ENCODE assay signal across 28 cellular contexts in the genomic region with DNA sequence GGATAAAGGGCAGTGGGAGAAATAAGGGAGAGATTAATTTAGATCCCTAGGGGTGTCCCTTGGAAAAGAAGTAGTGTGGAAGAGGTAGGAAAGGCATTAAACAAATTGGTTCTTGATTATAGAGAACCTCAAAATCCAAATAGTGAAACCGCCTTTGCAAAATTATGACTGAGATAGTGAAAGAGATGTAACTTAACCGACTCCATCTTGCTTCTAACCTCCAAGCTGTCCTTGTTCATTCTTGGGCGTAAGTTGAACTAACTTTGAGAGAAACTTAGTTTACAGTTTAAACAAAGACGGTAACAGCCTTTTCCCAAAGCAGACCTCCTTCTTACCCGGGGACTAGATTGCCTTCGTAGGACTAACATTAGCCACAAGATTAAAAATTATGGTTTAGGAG.
"Had no signal": no experiment of that assay in that cellular context is flagged by ENCODE, and none has a peak within 500 bp of the region (broad histone marks: within the 10 kb centered on the region; RNA-seq: fewer than 3 reads in every experiment).

No MANE protein-coding gene starts in this region.

- H3K4me3 ChIP-seq: colonic mucosa, esophagus squamous epithelium, gastrocnemius medialis, heart right ventricle, left lung, lower lobe of right lung, mucosa of descending colon had no signal

- H3K9me3 ChIP-seq: colonic mucosa, esophagus squamous epithelium, gastrocnemius medialis, heart right ventricle, left lung, lower lobe of right lung, mucosa of descending colon had no signal

- H3K27ac ChIP-seq: colonic mucosa, epithelial cell of prostate, esophagus squamous epithelium, gastrocnemius medialis, heart right ventricle, left lung, lower lobe of right lung had no signal

- H3K4me3 Mint-ChIP-seq: dendritic cell treated with granulocyte-macrophage colony-stimulating factor and Interleukin-4, amounts not matched to agents 40 ng/mL and 50 ng/mL, for 4 days; effector memory CD8-positive, alpha-beta T cell; endodermal cell; mesothelial cell of epicardium had no signal

- H3K4me1 Mint-ChIP-seq: endodermal cell had no signal

- H3K27me3 ChIP-seq: colonic mucosa, left lung had no signal

- DNase-seq: colonic mucosa; cortex of kidney; effector CD8-positive, alpha-beta T cell; effector memory CD8-positive, alpha-beta T cell; endodermal cell; erythroblast; esophagus squamous epithelium; foreskin fibroblast; foreskin melanocyte; gastrocnemius medialis; glutamatergic neuron; head of caudate nucleus; heart right ventricle; hippocampal formation; left cardiac atrium; left lung; left ventricle myocardium superior; lower lobe of right lung; mesenchymal stem cell; mucosa of descending colon; naive B cell had no signal

- H3K36me3 ChIP-seq: colonic mucosa, esophagus squamous epithelium, gastrocnemius medialis, heart right ventricle, left lung, lower lobe of right lung had no signal

- ATAC-seq: effector memory CD8-positive, alpha-beta T cell; esophagus mucosa; gastrocnemius medialis; heart right ventricle; left cardiac atrium; left lung; left ventricle myocardium superior; lower lobe of right lung; mucosa of descending colon had no signal

- H3K9me3 Mint-ChIP-seq: dendritic cell treated with granulocyte-macrophage colony-stimulating factor and Interleukin-4, amounts not matched to agents 40 ng/mL and 50 ng/mL, for 4 days; effector memory CD8-positive, alpha-beta T cell; endodermal cell; mesothelial cell of epicardium; naive B cell had no signal

- H3K27ac Mint-ChIP-seq: dendritic cell treated with granulocyte-macrophage colony-stimulating factor and Interleukin-4, amounts not matched to agents 40 ng/mL and 50 ng/mL, for 4 days; effector memory CD8-positive, alpha-beta T cell; mesothelial cell of epicardium had no signal

- H3K27me3 Mint-ChIP-seq: dendritic cell treated with granulocyte-macrophage colony-stimulating factor and Interleukin-4, amounts not matched to agents 40 ng/mL and 50 ng/mL, for 4 days had no signal

- H3K36me3 Mint-ChIP-seq: mesothelial cell of epicardium, naive B cell had no signal

- FAIRE-seq: endometrium, islet of Langerhans, keratinocyte had no signal
